In genomic region chr14:54329082-54329695, GRCh38 we compare ENCODE assay signal across 8 cellular contexts.
DNase-seq lines count a peak whose midpoint lies in the region; ATAC-seq, FAIRE-seq and TF ChIP-seq lines count a peak whose summit lies in the region.

No MANE protein-coding gene starts in this region.

- TF ChIP-seq RAD21 in A549 (conservative IDR thresholded peaks at IDR 0.05 in 1 of 2, IDR thresholded peaks at IDR 0.05 in 1 of 2) (peak; percentile 79 to 82), neural cell (conservative IDR thresholded peaks at IDR 0.05) (peak; percentile 69)

- H3K79me2 ChIP-seq in neural cell (replicated peaks; ENCODE audit: insufficient read depth, low read length): no peaks in the 10 kb centered on the region

- H4K20me1 ChIP-seq in neural cell (ENCODE audit: insufficient read depth): no peaks in the 10 kb centered on the region

- H3K9me2 ChIP-seq in neural cell (ENCODE audit: insufficient read depth, low read length): no peaks in the 10 kb centered on the region

- FAIRE-seq in A549 (lab: Jason Lieb, UNC): peak; percentile 63

- H3K4me1 ChIP-seq in A549: no peaks in the 10 kb centered on the region
- H3K4me1 ChIP-seq in esophagus muscularis mucosa: peaks cover 0 to 5% (median 2%) of the 10 kb centered on the region in 4 donors

- H3K27me3 ChIP-seq in esophagus muscularis mucosa: no peaks in the 10 kb centered on the region
- H3K27me3 ChIP-seq in neural cell (ENCODE audit: insufficient read depth, low read depth, low read length): no peaks in the 10 kb centered on the region

- TF ChIP-seq POLR2A in A549 (IDR thresholded peaks at IDR 0.05; ENCODE audit: low read length) (no peak), esophagus muscularis mucosa (IDR thresholded peaks at IDR 0.05; ENCODE audit: low read depth) (no peak)

- CTCF ChIA-PET in A549 (lab: Yijun Ruan, JAX): interaction anchor here (0.6 to 2.8 kb wide), 43 partner anchors 9 to 1033 kb away, joined by 3 to 21 read pairs (median 4); partner anchors contain the start of gene BMP4
- CTCF ChIA-PET in RWPE1 (lab: Yijun Ruan, JAX): interaction anchor here (0.6 to 1.6 kb wide), 18 partner anchors 8 to 1482 kb away, joined by 3 to 13 read pairs (median 3); no protein-coding TSS in a partner anchor

- POLR2A ChIA-PET in A549 (lab: Yijun Ruan, JAX): interaction anchor here (1.2 to 1.3 kb wide), 3 partner anchors 77 to 375 kb away, joined by 5 to 9 read pairs (median 7); partner anchors contain the start of gene BMP4
- POLR2A ChIA-PET in RWPE1 (lab: Yijun Ruan, JAX; ENCODE audit: low non-redundant PET): no interaction called here

- TF ChIP-seq EP300 in A549 (IDR thresholded peaks at IDR 0.05): no peak
- TF ChIP-seq EP300 in esophagus muscularis mucosa (IDR thresholded peaks at IDR 0.05): no peak
- TF ChIP-seq EP300 in neural cell (conservative IDR thresholded peaks at IDR 0.05; ENCODE audit: poor library complexity, severe bottlenecking): no peak

- no peaks in the 10 kb centered on the region for H3K9me3 ChIP-seq in A549
- H3K9me3 ChIP-seq in esophagus muscularis mucosa: no peaks in the 10 kb centered on the region
- no peaks in the 10 kb centered on the region for H3K9me3 ChIP-seq in neural cell (ENCODE audit: low read length)

- WGBS in A549 (ENCODE audit: missing lambda C conversion rate): 21% methylated on average over 11 of the region's 11 CpGs
- 33% methylated on average over 11 of the region's 11 CpGs for WGBS in esophagus muscularis mucosa

- H3K4me2 ChIP-seq in A549 (peak overlapping the region; percentile 50), neural cell (ENCODE audit: low read length) (no peak overlapping the region)

- no peaks in the 10 kb centered on the region for H3F3A ChIP-seq in neural cell (ENCODE audit: insufficient read depth, low read length, poor library complexity, severe bottlenecking)

- ATAC-seq in A549 (peak; percentile 85 to 96), HG03521 (IDR thresholded peaks at IDR 0.05; ENCODE audit: unreplicated experiment) (no peak), GM21723 (IDR thresholded peaks at IDR 0.05; ENCODE audit: unreplicated experiment) (no peak)

- H2AFZ ChIP-seq in neural cell (ENCODE audit: low read depth, low read length): no peak overlapping the region

- DNase-seq in A549 (ENCODE audit: low read depth in 1 of 2, low spot score in 1 of 2): peak; percentile 60 to 70
- DNase-seq in GM12864 (ENCODE audit: low read depth): no peak
- peak; percentile 63 for DNase-seq in RWPE1 (ENCODE audit: low spot score)
- no peak for DNase-seq in esophagus muscularis mucosa (ENCODE audit: extremely low spot score)

- TF ChIP-seq CTCF in A549 (IDR thresholded peaks at IDR 0.05) (peak; percentile 68), GM12864 (IDR thresholded peaks at IDR 0.05; ENCODE audit: low read depth, low read length, missing control alignments) (peak; percentile 84), LNCAP (IDR thresholded peaks at IDR 0.05) (peak; percentile 78), RWPE1 (conservative IDR thresholded peaks at IDR 0.05; ENCODE audit: low read depth) (peak; percentile 76), esophagus muscularis mucosa (IDR thresholded peaks at IDR 0.05) (peak; percentile 31 to 60 (median 38)), neural cell (IDR thresholded peaks at IDR 0.05; ENCODE audit: poor library complexity, severe bottlenecking) (peak; percentile 71)

- H3K27ac ChIP-seq in A549 (no peak overlapping the region), RWPE1 (no peak overlapping the region), esophagus muscularis mucosa (replicated peaks in 1 of 4) (no peak overlapping the region), neural cell (ENCODE audit: low read length) (no peak overlapping the region)

- H3K4me3 ChIP-seq in A549 (no peak overlapping the region), GM12864 (ENCODE audit: low read depth, low read length) (no peak overlapping the region), esophagus muscularis mucosa (no peak overlapping the region), neural cell (ENCODE audit: low read length) (no peak overlapping the region)

- H3K9ac ChIP-seq in neural cell (ENCODE audit: low read length): no peak overlapping the region

- H3K36me3 ChIP-seq in esophagus muscularis mucosa (no peaks in the 10 kb centered on the region), neural cell (ENCODE audit: insufficient read depth, low read length) (no peaks in the 10 kb centered on the region)

- intact Hi-C loops in esophagus muscularis mucosa (cut with DNase I): loop anchor here (5.0 kb wide), 1 partner anchor 777 kb away; no protein-coding TSS in a partner anchor

TF ChIP-seq in A549, 52 proteins besides CTCF, POLR2A, EP300 and RAD21:
- TF ChIP-seq PHF8 (IDR thresholded peaks at IDR 0.05; ENCODE audit: borderline replicate concordance, low read depth) (no peak), BHLHE40 (IDR thresholded peaks at IDR 0.05; ENCODE audit: low read depth, low read length) (no peak), FOSB (CRISPR knock-in tag; IDR thresholded peaks at IDR 0.05) (no peak), JUNB (IDR thresholded peaks at IDR 0.05) (no peak), RFX5 (IDR thresholded peaks at IDR 0.05) (no peak), SMC3 (IDR thresholded peaks at IDR 0.05) (peak; percentile 70)

TF ChIP-seq in neural cell, 6 proteins besides CTCF, POLR2A, EP300 and RAD21:
- no peak for TF ChIP-seq EZH2 (IDR thresholded peaks at IDR 0.05; ENCODE audit: borderline replicate concordance, insufficient read depth, low read length, poor library complexity, severe bottlenecking)
- no peak for TF ChIP-seq REST (IDR thresholded peaks at IDR 0.05; ENCODE audit: borderline replicate concordance)
- TF ChIP-seq TAF1 (IDR thresholded peaks at IDR 0.05; ENCODE audit: low read depth): no peak
- TF ChIP-seq SMC3 (conservative IDR thresholded peaks at IDR 0.05; ENCODE audit: poor library complexity): peak; percentile 72

Comparison
In these comparisons a context has a peak if more than half of its experiments do, and no peak if none do; other contexts are left out.
1. ATAC-seq: peak in A549 (2 of 2); none in HG03521 (single experiment) and GM21723 (single experiment).
2. DNase-seq: peak in A549 (2 of 2) and RWPE1 (single experiment); none in GM12864 (single experiment) and esophagus muscularis mucosa (single experiment).
3. Peak in every context shown above with its lines, with median percentiles within 50 percentile points of each other: CTCF ChIP-seq.